ENCODE assay signal across 8 cellular contexts in genomic region chr17:19336938-19337711, GRCh38. TPM values are rescaled to one million over a fixed set of nuclear protein-coding genes. Genes with fewer than 3 reads are reported as not detected.
DNase-seq lines count a peak whose midpoint lies in the region; ATAC-seq and TF ChIP-seq lines count a peak whose summit lies in the region.
"Had no signal": no experiment of that assay in that cellular context is flagged by ENCODE, and none has a peak within 500 bp of the region (broad histone marks: within the 10 kb centered on the region; RNA-seq: fewer than 3 reads in every experiment).

No MANE protein-coding gene starts in this region.

- no peak for TF ChIP-seq POLR2A in Peyer's patch (IDR thresholded peaks at IDR 0.05)

- ATAC-seq in HG02840 (IDR thresholded peaks at IDR 0.05; ENCODE audit: low FRiP score, unreplicated experiment), result no peak

- H3K4me1 ChIP-seq in Peyer's patch, result peaks cover 0 to 6% (median 3%) of the 10 kb centered on the region in 4 donors
- H3K4me1 ChIP-seq in liver (ENCODE audit: control insufficient read depth in 4 of 4, insufficient read depth in 4 of 4, low read length in 3 of 4), result peaks cover 6 to 54% (median 43%) of the 10 kb centered on the region in 4 donors

- H3K9ac ChIP-seq in liver (ENCODE audit: low read depth in 1 of 2, low read length in 2 of 2), result peak overlapping the region; percentile 28 to 78

- 32% methylated on average over 21 of the region's 21 CpGs for WGBS in liver

- H3K9me3 ChIP-seq in Peyer's patch (no peaks in the 10 kb centered on the region), liver (ENCODE audit: control insufficient read depth in 4 of 4, low read length in 3 of 4) (no peaks in the 10 kb centered on the region)
- H3K9me3 ChIP-seq: neutrophil had no signal

- peaks cover 0 to 8% (median 0%) of the 10 kb centered on the region in 3 donors for H3K36me3 ChIP-seq in Peyer's patch
- H3K36me3 ChIP-seq in liver (ENCODE audit: control insufficient read depth in 4 of 4, insufficient read depth in 3 of 4, low read depth in 1 of 4, low read length in 3 of 4), result no peaks in the 10 kb centered on the region
- H3K36me3 ChIP-seq: neutrophil had no signal

- H3K4me3 ChIP-seq in Peyer's patch (no peak overlapping the region), coronary artery (no peak overlapping the region), liver (ENCODE audit: low read depth in 1 of 3, low read length in 3 of 3) (peak overlapping the region in 2 of 3 donors; percentile 22 to 60)

- no peaks in the 10 kb centered on the region for H3K27me3 ChIP-seq in Peyer's patch
- no peaks in the 10 kb centered on the region for H3K27me3 ChIP-seq in liver (ENCODE audit: control insufficient read depth in 4 of 4, insufficient read depth in 4 of 4, low read length in 3 of 4)

- TF ChIP-seq RAD21 in liver (IDR thresholded peaks at IDR 0.05), result peak in 1 of 2 donors; percentile 70

- DNase-seq in Peyer's patch, result peak in 2 of 3 donors; percentile 54 to 72
- DNase-seq in coronary artery (ENCODE audit: low spot score), result no peak
- peak in 35 of 49 donors; percentile 21 to 82 (median 53) for DNase-seq in substantia nigra (lab: John Stamatoyannopoulos, UW)
- no peak for DNase-seq in COLO668 (lab: John Stamatoyannopoulos, UW; ENCODE audit: unreplicated experiment)
- no peak for DNase-seq in NCI-H1436 treated with DMSO at 0.1 percent for 48 hours (lab: John Stamatoyannopoulos, UW)

- peak in 3 of 6 experiments; percentile 50 to 58 (median 51) for TF ChIP-seq CTCF in Peyer's patch (IDR thresholded peaks at IDR 0.05)
- peak; percentile 67 for TF ChIP-seq CTCF in coronary artery (IDR thresholded peaks at IDR 0.05)
- peak; percentile 43 for TF ChIP-seq CTCF in liver (IDR thresholded peaks at IDR 0.05; ENCODE audit: low read depth, low read length, missing input control)

- H3K27ac ChIP-seq in Peyer's patch (no peak overlapping the region), coronary artery (peak overlapping the region in 1 of 2 donors; percentile 21), liver (ENCODE audit: low read depth in 1 of 2, low read length in 2 of 2) (peak overlapping the region; percentile 84 to 92), substantia nigra (ENCODE audit: low read depth, low read length, poor library complexity, severe bottlenecking) (peak overlapping the region; percentile 79)
- H3K27ac ChIP-seq: neutrophil had no signal

TF ChIP-seq in liver, 16 proteins besides CTCF, POLR2A, EP300 and RAD21:
- no peak for TF ChIP-seq EGR1 (IDR thresholded peaks at IDR 0.05; ENCODE audit: low read depth in 2 of 2)
- peak; percentile 82 for TF ChIP-seq SP1 (IDR thresholded peaks at IDR 0.05)
- peak; percentile 29 for TF ChIP-seq FOXA1 (IDR thresholded peaks at IDR 0.05)
- TF ChIP-seq YY1 (IDR thresholded peaks at IDR 0.05), result peak; percentile 64
- TF ChIP-seq HNF4A (conservative IDR thresholded peaks at IDR 0.05), result peak; percentile 69 to 70
- TF ChIP-seq TAF1 (conservative IDR thresholded peaks at IDR 0.05), result peak; percentile 71
- TF ChIP-seq RXRA (IDR thresholded peaks at IDR 0.05), result peak; percentile 52 to 60
- TF ChIP-seq NR2F2 (IDR thresholded peaks at IDR 0.05), result peak; percentile 58
- TF ChIP-seq ZBTB33 (IDR thresholded peaks at IDR 0.05), result no peak
- no peak for TF ChIP-seq ATF3 (IDR thresholded peaks at IDR 0.05)
- peak; percentile 58 for TF ChIP-seq REST (IDR thresholded peaks at IDR 0.05)
- TF ChIP-seq HNF4G (IDR thresholded peaks at IDR 0.05), result no peak

RNA-seq across cellular contexts. Expression of gene B9D1, which starts 25.4 kb away (rescaled TPM):
- total RNA-seq in Peyer's patch (10 to 100 TPM in 1 of 4 donors, 1 to 10 TPM in 2, not detected in 1; 4.5 to 15.7 (median 5.6) TPM), liver (10 to 100 TPM; 10.8 to 22.0 TPM)
- 10 to 100 TPM in 1 of 2 donors, 1 to 10 TPM in 1; 8.4 to 10.8 TPM for polyA plus RNA-seq in liver

RNA-seq across cellular contexts. Expression of gene MAPK7, which starts 41.2 kb away (rescaled TPM):
- 10 to 100 TPM; 35.0 to 60.7 (median 46.5) TPM for total RNA-seq in Peyer's patch
- 1 to 10 TPM; 6.0 to 8.8 TPM for total RNA-seq in liver
- polyA plus RNA-seq in liver, result 1 to 10 TPM; 3.4 to 4.4 TPM

RNA-seq across cellular contexts. Expression of gene MFAP4, which starts 49.9 kb away (rescaled TPM):
- 10 to 100 TPM; 12.6 to 70.8 (median 43.9) TPM for total RNA-seq in Peyer's patch
- 1 to 10 TPM; 2.1 to 6.5 TPM for total RNA-seq in liver
- 10 to 100 TPM in 1 of 2 donors, 1 to 10 TPM in 1; 4.9 to 13.3 TPM for polyA plus RNA-seq in liver

Comparison
In these comparisons a context has a peak if more than half of its experiments do, and no peak if none do; other contexts are left out.
1. DNase-seq: peak in Peyer's patch (2 of 3) and substantia nigra (35 of 49); none in coronary artery (single experiment), COLO668 (single experiment) and NCI-H1436 treated with DMSO at 0.1 percent for 48 hours (single experiment).
2. H3K27ac ChIP-seq: peak in liver (2 of 2) and substantia nigra (single experiment); none in Peyer's patch (0 of 4).
3. H3K4me3 ChIP-seq: peak in liver (2 of 3); none in Peyer's patch (0 of 4) and coronary artery (single experiment).